5 cellular contexts compared by ENCODE assay signal in the genomic region with DNA sequence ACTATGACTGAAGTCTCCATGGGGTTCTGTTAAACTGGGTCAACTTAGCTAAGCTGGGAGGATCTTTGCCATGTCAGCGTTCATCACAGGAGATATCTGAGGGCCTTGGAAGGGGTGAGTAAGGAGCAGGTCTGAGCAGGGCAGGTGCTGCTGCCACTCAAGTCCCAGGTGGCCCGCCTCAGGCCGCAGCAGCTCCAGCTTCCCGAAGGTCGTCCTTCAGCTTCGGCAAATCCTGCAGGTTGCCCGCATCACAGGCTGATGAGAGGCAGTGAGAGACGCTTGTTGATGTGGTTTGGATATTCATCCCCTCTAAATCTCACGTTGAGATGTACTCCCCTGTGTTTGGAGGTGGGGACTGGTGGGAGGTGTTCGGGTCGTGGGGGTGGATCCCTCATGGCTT.
"Had no signal": no experiment of that assay in that cellular context is flagged by ENCODE, and none has a peak within 500 bp of the region (broad histone marks: within the 10 kb centered on the region; RNA-seq: fewer than 3 reads in every experiment).

No MANE protein-coding gene starts in this region.

- H3K4me3 ChIP-seq: GM23338 had no signal

- ATAC-seq: GM23338 had no signal

- H3K27ac ChIP-seq: KMS-11 had no signal

- DNase-seq: H7, HCEC 1CT, KBM-7 had no signal
